In the genomic region with DNA sequence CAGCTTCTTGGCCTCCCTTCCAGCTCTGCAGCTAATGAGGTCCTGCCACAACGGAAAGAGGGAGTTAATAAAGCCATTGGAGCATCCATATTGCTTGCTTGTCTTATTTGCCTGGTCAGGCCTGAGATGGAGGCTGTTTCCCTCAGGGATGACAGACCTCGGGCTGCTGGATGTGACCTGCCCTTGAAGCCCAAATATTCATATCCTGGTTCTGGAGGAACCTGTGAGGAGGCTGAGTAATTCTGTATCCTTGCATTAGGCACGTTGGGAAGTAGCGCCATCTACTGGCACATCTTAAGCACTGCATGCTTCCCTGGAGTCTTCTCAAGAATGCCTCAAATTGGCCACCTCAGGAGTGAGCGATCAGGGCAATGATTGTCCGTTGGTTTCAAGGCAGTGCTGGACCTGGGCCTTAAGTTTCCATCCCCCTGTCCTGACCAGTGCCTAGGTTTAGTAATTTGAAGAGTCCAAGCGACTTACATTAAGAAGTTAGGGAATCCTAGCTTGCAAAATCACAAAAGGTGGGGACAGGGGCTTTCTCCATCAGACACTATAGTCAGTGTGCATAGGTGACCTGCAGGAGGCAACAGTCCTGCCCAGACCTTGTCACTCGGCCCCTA, we compare ENCODE assay signal across 9 cellular contexts. TPM values are rescaled to one million over a fixed set of nuclear protein-coding genes. Genes with fewer than 3 reads are reported as not detected.
DNase-seq lines count a peak whose midpoint lies in the region; ATAC-seq and TF ChIP-seq lines count a peak whose summit lies in the region.
"Had no signal": no experiment of that assay in that cellular context is flagged by ENCODE, and none has a peak within 500 bp of the region (broad histone marks: within the 10 kb centered on the region; RNA-seq: fewer than 3 reads in every experiment).

No MANE protein-coding gene starts in this region.

- in situ Hi-C loops in astrocyte of the cerebellum (cut with HindIII; ENCODE audit: low sequenced_read_pairs) = no loop called here

- POLR2A ChIA-PET in CD8-positive, alpha-beta T cell (lab: Charles Lee) = interaction anchor here (0.6 to 1.9 kb wide), 2 partner anchors 28 to 49 kb away, joined by 3 to 10 read pairs; partner anchors contain the start of gene PRDX1

- H3K79me2 ChIP-seq in GM23338 (replicated peaks; ENCODE audit: insufficient read depth) = peaks cover 9% of the 10 kb centered on the region; the same call in 1 of the 2 replicates

- no peak overlapping the region for H3K4me3 Mint-ChIP-seq in CD8-positive, alpha-beta T cell
- no peak overlapping the region for H3K4me3 Mint-ChIP-seq in GM23338
- H3K4me3 Mint-ChIP-seq: IgD-negative memory B cell had no signal

- H3K4me2 ChIP-seq in GM23338 = no peak overlapping the region

- peak; percentile 33 to 79 (median 65) for DNase-seq in CD8-positive, alpha-beta T cell
- DNase-seq in GM23338 (ENCODE audit: low spot score) = peak; percentile 87
- DNase-seq in NCI-H146 treated with DMSO at 0.1 percent for 48 hours (lab: John Stamatoyannopoulos, UW; ENCODE audit: unreplicated experiment) = peak; percentile 23
- peak; percentile 33 for DNase-seq in T-helper 22 cell (ENCODE audit: low read depth)
- DNase-seq in astrocyte of the cerebellum (ENCODE audit: low read depth) = peak; percentile 64
- DNase-seq in hippocampal formation (lab: John Stamatoyannopoulos, UW) = peak; percentile 59 to 63
- peak; percentile 59 for DNase-seq in smooth muscle cell of the brain vasculature (ENCODE audit: low read depth, low spot score)

- no peak overlapping the region for H3K27ac ChIP-seq in CD8-positive, alpha-beta T cell (ENCODE audit: low read depth, low read length)
- H3K27ac ChIP-seq in GM23338 (ENCODE audit: low read depth) = peak overlapping the region; percentile 67; the same call in 1 of the 2 replicates

- CTCF ChIA-PET in CD8-positive, alpha-beta T cell (lab: Charles Lee) = interaction anchor here (0.6 to 7.7 kb wide), 34 partner anchors 10 to 556 kb away, joined by 3 to 132 read pairs (median 5); partner anchors contain the start of genes AKR1A1, CCDC163, MMACHC and MUTYH

- H3K27ac Mint-ChIP-seq in CD8-positive, alpha-beta T cell = peak overlapping the region; percentile 22
- H3K27ac Mint-ChIP-seq in GM23338 = no peak overlapping the region

- H3K4me1 ChIP-seq in CD8-positive, alpha-beta T cell (ENCODE audit: insufficient read depth, low read length) = no peaks in the 10 kb centered on the region
- H3K4me1 ChIP-seq in GM23338 (ENCODE audit: insufficient read depth) = peaks cover 26% of the 10 kb centered on the region

- H3F3A ChIP-seq in GM23338 (replicated peaks; ENCODE audit: low read depth) = peaks cover 47% of the 10 kb centered on the region

- no peaks in the 10 kb centered on the region for H3K9me3 ChIP-seq in CD8-positive, alpha-beta T cell (ENCODE audit: low read length)

- TF ChIP-seq CTCF in CD8-positive, alpha-beta T cell (IDR thresholded peaks at IDR 0.05) = peak; percentile 92
- TF ChIP-seq CTCF in GM23338 (conservative IDR thresholded peaks at IDR 0.05; ENCODE audit: low read depth in 2 of 2) (peak; percentile 99), astrocyte of the cerebellum (IDR thresholded peaks at IDR 0.05; ENCODE audit: low read depth, low read length, missing control alignments) (peak; percentile 99)

- intact Hi-C loops in CD8-positive, alpha-beta T cell (cut with DNase I, micrococcal nuclease) = loop anchor here (1.0 to 2.0 kb wide), 6 partner anchors 19 to 556 kb away; partner anchors contain the start of genes AKR1A1 (in 1 of the 2) and PRDX1 (in 1 of the 2)

- no peaks in the 10 kb centered on the region for H3K9me3 Mint-ChIP-seq in CD8-positive, alpha-beta T cell
- no peaks in the 10 kb centered on the region for H3K9me3 Mint-ChIP-seq in GM23338
- H3K9me3 Mint-ChIP-seq: IgD-negative memory B cell had no signal

- peaks cover 48% of the 10 kb centered on the region for H3K36me3 Mint-ChIP-seq in CD8-positive, alpha-beta T cell
- H3K36me3 Mint-ChIP-seq in GM23338 (ENCODE audit: low read depth) = peaks cover 64% of the 10 kb centered on the region
- H3K36me3 Mint-ChIP-seq: IgD-negative memory B cell had no signal

- ATAC-seq in CD8-positive, alpha-beta T cell = peak; percentile 99
- peak; percentile 80 for ATAC-seq in GM23338
- no peak for ATAC-seq in GM18861 (IDR thresholded peaks at IDR 0.05; ENCODE audit: unreplicated experiment)

- no peak overlapping the region for H3K4me3 ChIP-seq in CD8-positive, alpha-beta T cell (ENCODE audit: low read depth, low read length)
- no peak overlapping the region for H3K4me3 ChIP-seq in GM23338
- no peak overlapping the region for H3K4me3 ChIP-seq in astrocyte of the cerebellum (ENCODE audit: low read depth, low read length)

- H3K4me1 Mint-ChIP-seq in CD8-positive, alpha-beta T cell (ENCODE audit: low read depth) = no peaks in the 10 kb centered on the region
- peaks cover 30% of the 10 kb centered on the region for H3K4me1 Mint-ChIP-seq in GM23338

- no peak overlapping the region for H2AFZ ChIP-seq in GM23338

- H3K27me3 Mint-ChIP-seq in CD8-positive, alpha-beta T cell (ENCODE audit: low read depth) = no peaks in the 10 kb centered on the region
- H3K27me3 Mint-ChIP-seq in GM23338 (ENCODE audit: insufficient read depth, low read depth, poor library complexity) = peaks cover 4% of the 10 kb centered on the region
- H3K27me3 Mint-ChIP-seq: IgD-negative memory B cell had no signal

- H3K27me3 ChIP-seq in CD8-positive, alpha-beta T cell (ENCODE audit: insufficient read depth, low read length) = no peaks in the 10 kb centered on the region
- H3K27me3 ChIP-seq in GM23338 (ENCODE audit: insufficient read depth) = no peaks in the 10 kb centered on the region

- H3K36me3 ChIP-seq in CD8-positive, alpha-beta T cell (ENCODE audit: insufficient read depth, low read length) = peaks cover 4% of the 10 kb centered on the region
- peaks cover 42% of the 10 kb centered on the region for H3K36me3 ChIP-seq in GM23338 (ENCODE audit: insufficient read depth)

- no peaks in the 10 kb centered on the region for H3K9me2 ChIP-seq in GM23338 (ENCODE audit: insufficient read depth)

- peaks cover 19% of the 10 kb centered on the region for H4K20me1 ChIP-seq in GM23338 (replicated peaks; ENCODE audit: insufficient read depth)

TF ChIP-seq in GM23338, 12 proteins besides CTCF, POLR2A, EP300 and RAD21 (continues in another document):
- no peak for TF ChIP-seq REST (IDR thresholded peaks at IDR 0.05; ENCODE audit: unreplicated experiment)
- TF ChIP-seq POLR2AphosphoS5 (IDR thresholded peaks at IDR 0.05; ENCODE audit: low read depth) = no peak; the same call in 1 of the 2 replicates
- no peak for TF ChIP-seq NANOG (IDR thresholded peaks at IDR 0.05; ENCODE audit: borderline replicate concordance)
- no peak for TF ChIP-seq ZNF114 (CRISPR knock-in tag; IDR thresholded peaks at IDR 0.05)
- no peak for TF ChIP-seq EZH2 (IDR thresholded peaks at IDR 0.05; ENCODE audit: low read depth, unreplicated experiment)
- TF ChIP-seq STAT1 (IDR thresholded peaks at IDR 0.05; ENCODE audit: unreplicated experiment) = no peak
- TF ChIP-seq JUNB (IDR thresholded peaks at IDR 0.05; ENCODE audit: unreplicated experiment) = no peak
- TF ChIP-seq EZH2phosphoT487 (IDR thresholded peaks at IDR 0.05; ENCODE audit: unreplicated experiment) = no peak
- TF ChIP-seq CREB1 (CRISPR knock-in tag; IDR thresholded peaks at IDR 0.05; ENCODE audit: low read depth) = no peak

RNA-seq across cellular contexts. Expression of gene NASP, which starts 13.8 kb away (rescaled TPM):
- 100 to 1,000 TPM; 106 to 112 TPM for total RNA-seq in CD8-positive, alpha-beta T cell
- total RNA-seq in GM23338 (2014; rRNA removed; shearing (Covaris generic)) = 254 and 294 TPM in 2 replicates
- 1,008 and 1,039 TPM in 2 replicates for polyA plus RNA-seq in GM23338 (2016; fragmentation: Nextera tagmentation; extraction: Ambion mirVana)

RNA-seq across cellular contexts. Expression of gene AKR1A1, which starts 19.4 kb away (rescaled TPM):
- 10 to 100 TPM; 27.2 to 31.9 TPM for total RNA-seq in CD8-positive, alpha-beta T cell
- total RNA-seq in GM23338 (2014; rRNA removed; shearing (Covaris generic)) = 172 and 186 TPM in 2 replicates
- 275 and 293 TPM in 2 replicates for polyA plus RNA-seq in GM23338 (2016; fragmentation: Nextera tagmentation; extraction: Ambion mirVana)

RNA-seq across cellular contexts. Expression of gene PRDX1, which starts 48.4 kb away (rescaled TPM):
- 10 to 100 TPM; 20.4 to 27.0 TPM for total RNA-seq in CD8-positive, alpha-beta T cell
- total RNA-seq in GM23338 (2014; rRNA removed; shearing (Covaris generic)) = 1,070 and 1,109 TPM in 2 replicates
- 2,149 and 2,351 TPM in 2 replicates for polyA plus RNA-seq in GM23338 (2016; fragmentation: Nextera tagmentation; extraction: Ambion mirVana)

RNA-seq across cellular contexts. Expression of gene CCDC17, which starts 53.8 kb away (rescaled TPM):
- total RNA-seq in CD8-positive, alpha-beta T cell = 1 to 10 TPM; 3.8 to 4.5 TPM
- 1.0 and 2.2 TPM in 2 replicates for total RNA-seq in GM23338 (2014; rRNA removed; shearing (Covaris generic))
- 0.57 and 0.90 TPM in 2 replicates for polyA plus RNA-seq in GM23338 (2016; fragmentation: Nextera tagmentation; extraction: Ambion mirVana)

Comparison
In these comparisons a context has a peak if more than half of its experiments do, and no peak if none do; other contexts are left out.
1. DNase-seq: peak in every context shown above with its lines; median percentile 87 in GM23338; 65 in CD8-positive, alpha-beta T cell; 64 in astrocyte of the cerebellum; 61 in hippocampal formation; 59 in smooth muscle cell of the brain vasculature; 33 in T-helper 22 cell; 23 in NCI-H146 treated with DMSO at 0.1 percent for 48 hours.
2. RNA of gene PRDX1, which starts 48.4 kb away (total RNA-seq): 1,070 to 1,109 TPM in GM23338; 20.4 to 27.0 TPM in CD8-positive, alpha-beta T cell; every median in the first group is over 10 times any median in the second.
3. Peak in every context shown above with its lines, with median percentiles within 50 percentile points of each other: CTCF ChIP-seq.